Comparison of ENCODE assay signal across 8 cellular contexts in genomic region chr9:77176686-77177142, GRCh38. TPM values are rescaled to one million over a fixed set of nuclear protein-coding genes. Genes with fewer than 3 reads are reported as not detected.
A peak's percentile ranks its signal among the peaks of the same experiment; 100 is the strongest.
DNase-seq lines count a peak whose midpoint lies in the region; ATAC-seq and TF ChIP-seq lines count a peak whose summit lies in the region.

No MANE protein-coding gene starts in this region.

- POLR2A ChIA-PET in HEK293 (lab: Yijun Ruan, JAX): interaction anchor here (0.8 to 1.3 kb wide), 7 partner anchors 8 to 1059 kb away, joined by 3 to 5 read pairs (median 4); partner anchors contain the start of gene CEP78

- H3K9me3 ChIP-seq in HEK293 (ENCODE audit: control insufficient read depth, insufficient read depth, low read depth, low read length) (no peaks in the 10 kb centered on the region), body of pancreas (no peaks in the 10 kb centered on the region), mesodermal cell (ENCODE audit: control insufficient read depth, low read length) (no peaks in the 10 kb centered on the region)

- CTCF ChIA-PET in HEK293 (lab: Yijun Ruan, JAX): interaction anchor here (0.6 to 3.3 kb wide), 5 partner anchors 10 to 1519 kb away, joined by 3 to 20 read pairs (median 3); no protein-coding TSS in a partner anchor

- H3K4me1 ChIP-seq in HEK293 (ENCODE audit: control insufficient read depth, insufficient read depth, low read length) (peaks cover 13% of the 10 kb centered on the region; the same call in 1 of the 2 replicates), body of pancreas (peaks cover 16% of the 10 kb centered on the region), mesodermal cell (ENCODE audit: control insufficient read depth, insufficient read depth, low read length, poor library complexity, severe bottlenecking) (peaks cover 4% of the 10 kb centered on the region)

- 0 to 1% methylated on average over 7 to 10 of the region's 10 CpGs for WGBS in body of pancreas, 2 donors
- WGBS in mesodermal cell (ENCODE audit: insufficient coverage in 2 of 2), 2 experiments: 6 to 8% methylated on average over 7 to 8 of the region's 10 CpGs

- peak overlapping the region; percentile 71 for H3K4me3 ChIP-seq in HEK293 (ENCODE audit: low read depth, low read length)
- H3K4me3 ChIP-seq in body of pancreas: peak overlapping the region; percentile 38 to 69
- peak overlapping the region; percentile 89 for H3K4me3 ChIP-seq in mesodermal cell (ENCODE audit: extremely low read depth, insufficient read depth, low read length, poor library complexity, severe bottlenecking)

- H3K27me3 ChIP-seq in body of pancreas: no peaks in the 10 kb centered on the region

- no peak for DNase-seq in body of pancreas
- no peak for DNase-seq in NCI-H1436 (lab: John Stamatoyannopoulos, UW)
- no peak for DNase-seq in NCI-H1105 (lab: John Stamatoyannopoulos, UW)

- no peak for TF ChIP-seq CTCF in 22Rv1 (IDR thresholded peaks at IDR 0.05)
- TF ChIP-seq CTCF in HEK293 (tag by site-specific recombination; IDR thresholded peaks at IDR 0.05): no peak
- TF ChIP-seq CTCF in body of pancreas (IDR thresholded peaks at IDR 0.05): no peak

- H3K36me3 ChIP-seq in HEK293 (ENCODE audit: control insufficient read depth in 2 of 2, insufficient read depth in 1 of 2, low read length in 2 of 2) (no peaks in the 10 kb centered on the region), body of pancreas (replicated peaks in 1 of 2; ENCODE audit: insufficient read depth in 1 of 2, low read depth in 2 of 2) (no peaks in the 10 kb centered on the region), mesodermal cell (ENCODE audit: control insufficient read depth, insufficient read depth, low read length) (no peaks in the 10 kb centered on the region)

- intact Hi-C loops in body of pancreas (cut with DNase I): no loop called here

- TF ChIP-seq POLR2A in body of pancreas (IDR thresholded peaks at IDR 0.05): no peak

- ATAC-seq in body of pancreas (no peak), GM21390 (IDR thresholded peaks at IDR 0.05; ENCODE audit: unreplicated experiment) (no peak), GM19023 (IDR thresholded peaks at IDR 0.05; ENCODE audit: unreplicated experiment) (no peak)

- H3K27ac ChIP-seq in 22Rv1 (peak overlapping the region; percentile 81), HEK293 (ENCODE audit: extremely low read depth, low read depth, low read length) (peak overlapping the region; percentile 50; the same call in 1 of the 2 replicates), body of pancreas (peak overlapping the region; percentile 56 to 89 (median 83)), mesodermal cell (ENCODE audit: low read depth, low read length, severe bottlenecking) (peak overlapping the region; percentile 61)

TF ChIP-seq in HEK293, 187 proteins besides CTCF, POLR2A, EP300 and RAD21 (continues in another document):
- TF ChIP-seq ZNF830 (tag by site-specific recombination; IDR thresholded peaks at IDR 0.05; ENCODE audit: low read depth) (no peak), ZBTB17 (tag by site-specific recombination; IDR thresholded peaks at IDR 0.05) (peak; percentile 72), ZXDB (tag by site-specific recombination; IDR thresholded peaks at IDR 0.05) (peak; percentile 48), ZNF600 (tag by site-specific recombination; IDR thresholded peaks at IDR 0.05) (peak; percentile 92), ZNF423 (tag by site-specific recombination; IDR thresholded peaks at IDR 0.05) (peak; percentile 70), ZNF76 (tag by site-specific recombination; IDR thresholded peaks at IDR 0.05; ENCODE audit: borderline replicate concordance, low read depth) (0 out of 2 replicates have a peak, but pooled peaks have one; percentile 10), ZBTB48 (tag by site-specific recombination; IDR thresholded peaks at IDR 0.05) (peak; percentile 61; the same call in 1 of the 2 replicates), HIC1 (tag by site-specific recombination; IDR thresholded peaks at IDR 0.05) (0 out of 2 replicates have a peak, but pooled peaks have one; percentile 35), ZNF366 (tag by site-specific recombination; conservative IDR thresholded peaks at IDR 0.05) (peak; percentile 23; the same call in 1 of the 2 replicates), ZNF645 (tag by site-specific recombination; IDR thresholded peaks at IDR 0.05) (no peak), KLF10 (tag by site-specific recombination; IDR thresholded peaks at IDR 0.05) (no peak), ZNF341 (tag by site-specific recombination; IDR thresholded peaks at IDR 0.05; ENCODE audit: low read depth) (peak; percentile 90), ZNF629 (tag by site-specific recombination; IDR thresholded peaks at IDR 0.05) (peak; percentile 36; the same call in 1 of the 2 replicates), WT1 (tag by site-specific recombination; IDR thresholded peaks at IDR 0.05) (peak; percentile 60; the same call in 1 of the 2 replicates), ZBTB10 (tag by site-specific recombination; IDR thresholded peaks at IDR 0.05) (no peak), SP7 (tag by site-specific recombination; IDR thresholded peaks at IDR 0.05) (peak; percentile 80; the same call in 1 of the 2 replicates), ZIC2 (tag by site-specific recombination; IDR thresholded peaks at IDR 0.05) (no peak; the same call in 1 of the 2 replicates), PRDM4 (tag by site-specific recombination; IDR thresholded peaks at IDR 0.05) (peak; percentile 58; the same call in 1 of the 2 replicates), ZNF501 (tag by site-specific recombination; IDR thresholded peaks at IDR 0.05) (peak; percentile 27), MZF1 (tag by site-specific recombination; IDR thresholded peaks at IDR 0.05; ENCODE audit: borderline replicate concordance) (0 out of 2 replicates have a peak, but pooled peaks have one; percentile 25)

RNA-seq across cellular contexts. Expression of gene VPS13A, which starts 0.6 kb away (rescaled TPM):
- 10 to 100 TPM; 42.5 to 54.4 TPM for total RNA-seq in body of pancreas
- 11.3 TPM for polyA plus RNA-seq in mesodermal cell (2013, experiment 1 of 2)
- polyA plus RNA-seq in mesodermal cell (2013, experiment 2 of 2): 13.5 TPM
